Comparison of ENCODE assay signal across 21 cellular contexts in genomic region chr2:100218552-100218951, GRCh38.
"Had no signal": no experiment of that assay in that cellular context is flagged by ENCODE, and none has a peak within 500 bp of the region (broad histone marks: within the 10 kb centered on the region; RNA-seq: fewer than 3 reads in every experiment).

No MANE protein-coding gene starts in this region.

- H3K27me3 ChIP-seq: MG63 had no signal

- H3K9me3 ChIP-seq: MG63, SK-N-SH had no signal

- H3K27ac ChIP-seq: RWPE1 had no signal

- DNase-seq: KBM-7, MG63, NCI-H1092, NCI-H1105 treated with DMSO at 0.1 percent for 48 hours, NCI-H1436, NCI-H187, NCI-H2029, NCI-H2081 treated with DMSO at 0.1 percent for 48 hours, NCI-H2171, NCI-H226, NCI-H446, NCI-H510A, NCI-H524 treated with DMSO at 0.1 percent for 48 hours, NCI-H69, NCI-H774, PC-3, SHP77, SK-N-SH, SW 1271 had no signal

- H3K4me3 ChIP-seq: MG63 had no signal

- H3K36me3 ChIP-seq: MG63 had no signal

- ATAC-seq: Panc1, PC-3 had no signal
